In the genomic region with DNA sequence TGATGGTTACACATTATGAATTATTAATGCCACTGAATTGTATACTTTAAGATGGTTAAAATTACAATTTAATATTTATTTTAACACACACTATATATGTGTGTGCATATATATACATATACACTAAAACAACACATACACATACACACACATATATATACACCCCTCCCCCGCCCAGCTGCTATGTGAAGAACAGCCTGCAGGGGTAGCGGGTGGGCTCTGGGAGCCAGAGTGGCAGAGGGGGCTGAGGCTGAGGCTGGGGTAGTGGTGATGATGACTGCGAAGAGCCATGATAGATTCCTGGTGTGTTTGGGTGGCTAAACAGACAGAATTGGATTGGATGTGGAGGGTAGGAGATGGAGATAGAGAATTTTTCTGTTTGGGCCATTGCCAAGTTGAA, we compare ENCODE assay signal across 1 cellular context.
TF ChIP-seq lines count a peak whose summit lies in the region.

No MANE protein-coding gene starts in this region.

TF ChIP-seq in GM23338, 12 proteins besides CTCF, POLR2A, EP300 and RAD21 (continued from another document):
- TF ChIP-seq, protein P1, sequence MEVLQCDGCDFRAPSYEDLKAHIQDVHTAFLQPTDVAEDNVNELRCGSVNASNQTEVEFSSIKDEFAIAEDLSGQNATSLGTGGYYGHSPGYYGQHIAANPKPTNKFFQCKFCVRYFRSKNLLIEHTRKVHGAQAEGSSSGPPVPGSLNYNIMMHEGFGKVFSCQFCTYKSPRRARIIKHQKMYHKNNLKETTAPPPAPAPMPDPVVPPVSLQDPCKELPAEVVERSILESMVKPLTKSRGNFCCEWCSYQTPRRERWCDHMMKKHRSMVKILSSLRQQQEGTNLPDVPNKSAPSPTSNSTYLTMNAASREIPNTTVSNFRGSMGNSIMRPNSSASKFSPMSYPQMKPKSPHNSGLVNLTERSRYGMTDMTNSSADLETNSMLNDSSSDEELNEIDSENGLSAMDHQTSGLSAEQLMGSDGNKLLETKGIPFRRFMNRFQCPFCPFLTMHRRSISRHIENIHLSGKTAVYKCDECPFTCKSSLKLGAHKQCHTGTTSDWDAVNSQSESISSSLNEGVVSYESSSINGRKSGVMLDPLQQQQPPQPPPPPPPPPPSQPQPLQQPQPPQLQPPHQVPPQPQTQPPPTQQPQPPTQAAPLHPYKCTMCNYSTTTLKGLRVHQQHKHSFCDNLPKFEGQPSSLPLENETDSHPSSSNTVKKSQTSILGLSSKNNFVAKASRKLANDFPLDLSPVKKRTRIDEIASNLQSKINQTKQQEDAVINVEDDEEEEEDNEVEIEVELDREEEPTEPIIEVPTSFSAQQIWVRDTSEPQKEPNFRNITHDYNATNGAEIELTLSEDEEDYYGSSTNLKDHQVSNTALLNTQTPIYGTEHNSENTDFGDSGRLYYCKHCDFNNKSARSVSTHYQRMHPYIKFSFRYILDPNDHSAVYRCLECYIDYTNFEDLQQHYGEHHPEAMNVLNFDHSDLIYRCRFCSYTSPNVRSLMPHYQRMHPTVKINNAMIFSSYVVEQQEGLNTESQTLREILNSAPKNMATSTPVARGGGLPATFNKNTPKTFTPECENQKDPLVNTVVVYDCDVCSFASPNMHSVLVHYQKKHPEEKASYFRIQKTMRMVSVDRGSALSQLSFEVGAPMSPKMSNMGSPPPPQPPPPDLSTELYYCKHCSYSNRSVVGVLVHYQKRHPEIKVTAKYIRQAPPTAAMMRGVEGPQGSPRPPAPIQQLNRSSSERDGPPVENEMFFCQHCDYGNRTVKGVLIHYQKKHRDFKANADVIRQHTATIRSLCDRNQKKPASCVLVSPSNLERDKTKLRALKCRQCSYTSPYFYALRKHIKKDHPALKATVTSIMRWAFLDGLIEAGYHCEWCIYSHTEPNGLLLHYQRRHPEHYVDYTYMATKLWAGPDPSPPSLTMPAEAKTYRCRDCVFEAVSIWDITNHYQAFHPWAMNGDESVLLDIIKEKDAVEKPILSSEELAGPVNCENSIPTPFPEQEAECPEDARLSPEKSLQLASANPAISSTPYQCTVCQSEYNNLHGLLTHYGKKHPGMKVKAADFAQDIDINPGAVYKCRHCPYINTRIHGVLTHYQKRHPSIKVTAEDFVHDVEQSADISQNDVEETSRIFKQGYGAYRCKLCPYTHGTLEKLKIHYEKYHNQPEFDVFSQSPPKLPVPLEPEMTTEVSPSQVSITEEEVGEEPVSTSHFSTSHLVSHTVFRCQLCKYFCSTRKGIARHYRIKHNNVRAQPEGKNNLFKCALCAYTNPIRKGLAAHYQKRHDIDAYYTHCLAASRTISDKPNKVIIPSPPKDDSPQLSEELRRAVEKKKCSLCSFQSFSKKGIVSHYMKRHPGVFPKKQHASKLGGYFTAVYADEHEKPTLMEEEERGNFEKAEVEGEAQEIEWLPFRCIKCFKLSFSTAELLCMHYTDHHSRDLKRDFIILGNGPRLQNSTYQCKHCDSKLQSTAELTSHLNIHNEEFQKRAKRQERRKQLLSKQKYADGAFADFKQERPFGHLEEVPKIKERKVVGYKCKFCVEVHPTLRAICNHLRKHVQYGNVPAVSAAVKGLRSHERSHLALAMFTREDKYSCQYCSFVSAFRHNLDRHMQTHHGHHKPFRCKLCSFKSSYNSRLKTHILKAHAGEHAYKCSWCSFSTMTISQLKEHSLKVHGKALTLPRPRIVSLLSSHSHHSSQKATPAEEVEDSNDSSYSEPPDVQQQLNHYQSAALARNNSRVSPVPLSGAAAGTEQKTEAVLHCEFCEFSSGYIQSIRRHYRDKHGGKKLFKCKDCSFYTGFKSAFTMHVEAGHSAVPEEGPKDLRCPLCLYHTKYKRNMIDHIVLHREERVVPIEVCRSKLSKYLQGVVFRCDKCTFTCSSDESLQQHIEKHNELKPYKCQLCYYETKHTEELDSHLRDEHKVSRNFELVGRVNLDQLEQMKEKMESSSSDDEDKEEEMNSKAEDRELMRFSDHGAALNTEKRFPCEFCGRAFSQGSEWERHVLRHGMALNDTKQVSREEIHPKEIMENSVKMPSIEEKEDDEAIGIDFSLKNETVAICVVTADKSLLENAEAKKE (CRISPR knock-in tag; IDR thresholded peaks at IDR 0.05) = no peak
- TF ChIP-seq EZH2 (IDR thresholded peaks at IDR 0.05; ENCODE audit: low read depth, unreplicated experiment) (no peak), EZH2phosphoT487 (IDR thresholded peaks at IDR 0.05; ENCODE audit: unreplicated experiment) (no peak)
